Comparison of ENCODE assay signal across 1 cellular context in genomic region chr16:245105-245504, GRCh38.
A peak's percentile ranks its signal among the peaks of the same experiment; 100 is the strongest.
TF ChIP-seq lines count a peak whose summit lies in the region.

No MANE protein-coding gene starts in this region.

TF ChIP-seq in K562, 482 proteins besides CTCF, POLR2A, EP300 and RAD21:
- TF ChIP-seq ZNF121 (CRISPR knock-in tag; conservative IDR thresholded peaks at IDR 0.05) (peak; percentile 92), BRCA1 (IDR thresholded peaks at IDR 0.05) (no peak), BRCA1 (CRISPR knock-in tag; IDR thresholded peaks at IDR 0.05) (no peak)
TF ChIP-seq in K562: peak in this region for 1.
